Comparison of ENCODE assay signal across 21 cellular contexts in genomic region chrX:100939336-100939735, GRCh38. TPM values are rescaled to one million over a fixed set of nuclear protein-coding genes. Genes with fewer than 3 reads are reported as not detected.
A peak's percentile ranks its signal among the peaks of the same experiment; 100 is the strongest.
DNase-seq lines count a peak whose midpoint lies in the region; ATAC-seq and TF ChIP-seq lines count a peak whose summit lies in the region.
"Had no signal": no experiment of that assay in that cellular context is flagged by ENCODE, and none has a peak within 500 bp of the region (broad histone marks: within the 10 kb centered on the region; RNA-seq: fewer than 3 reads in every experiment).

No MANE protein-coding gene starts in this region.

- H3K79me2 ChIP-seq in OCI-LY7 (ENCODE audit: insufficient read depth, low read depth, low read length), result no peaks in the 10 kb centered on the region

- POLR2A ChIA-PET in OCI-LY7 (lab: Charles Lee), result interaction anchor here (0.5 to 2.8 kb wide), 4 partner anchors 8 to 34 kb away, joined by 3 to 11 read pairs (median 5); partner anchors contain the start of gene XKRX

- BruUV-seq in OCI-LY7 (replicated peaks; lab: Mats Ljungman, UMichigan), result no TSS peak

- no peaks in the 10 kb centered on the region for H3K36me3 Mint-ChIP-seq in activated naive CD4-positive, alpha-beta T cell treated with anti-CD3 and anti-CD28 coated beads for 36 hours (ENCODE audit: low read depth)
- no peaks in the 10 kb centered on the region for H3K36me3 Mint-ChIP-seq in activated naive CD4-positive, alpha-beta T cell treated with anti-CD3 and anti-CD28 coated beads, Interleukin-2, amount 10 ng/mL, durations not matched to agents 7 days and 5 days
- no peaks in the 10 kb centered on the region for H3K36me3 Mint-ChIP-seq in stimulated activated effector memory CD8-positive, alpha-beta T cell treated with anti-CD3 and anti-CD28 coated beads, Interleukin-12 subunit alpha, Interleukin-12 subunit beta, amount 100 ng/mL, for 72 hours

- H3K4me1 ChIP-seq in OCI-LY7 (ENCODE audit: insufficient read depth, low read length, poor library complexity, severe bottlenecking) (peaks cover 16% of the 10 kb centered on the region), foreskin keratinocyte (no peaks in the 10 kb centered on the region)
- H3K4me1 ChIP-seq: HAP-1 had no signal

- no peak overlapping the region for H3K4me3 ChIP-seq in OCI-LY7 (ENCODE audit: low read depth, low read length, poor library complexity, severe bottlenecking)
- H3K4me3 ChIP-seq: HAP-1, MG63 had no signal

- peak overlapping the region; percentile 76; the same call in 1 of the 2 replicates for H2AFZ ChIP-seq in OCI-LY7 (ENCODE audit: low read length)

- peak; percentile 42 for DNase-seq in activated naive CD4-positive, alpha-beta T cell treated with anti-CD3 and anti-CD28 coated beads for 36 hours
- DNase-seq in activated naive CD4-positive, alpha-beta T cell treated with anti-CD3 and anti-CD28 coated beads, Interleukin-2, amount 10 ng/mL, durations not matched to agents 7 days and 5 days, result no peak
- DNase-seq in DMS79 (lab: John Stamatoyannopoulos, UW) (peak; percentile 27), OCI-LY7 (ENCODE audit: low spot score) (peak; percentile 68), foreskin keratinocyte (peak in 1 of 2 donors; percentile 4), A172 (ENCODE audit: low spot score) (no peak)
- no peak for DNase-seq in stimulated activated effector memory CD8-positive, alpha-beta T cell treated with anti-CD3 and anti-CD28 coated beads, Interleukin-12 subunit alpha, Interleukin-12 subunit beta, amount 100 ng/mL, for 72 hours (ENCODE audit: low spot score in 2 of 2)
- DNase-seq: MG63, NCI-H1105 treated with DMSO at 0.1 percent for 48 hours, NCI-H187 treated with DMSO at 0.1 percent for 48 hours, NCI-H2171 treated with DMSO at 0.1 percent for 48 hours, NCI-H82, Right ventricle myocardium superior had no signal

- peak overlapping the region; percentile 48 for H3K4me2 ChIP-seq in OCI-LY7 (ENCODE audit: low read length)
- H3K4me2 ChIP-seq: KMS-11 had no signal

- H3K36me3 ChIP-seq in OCI-LY7 (ENCODE audit: insufficient read depth, low read length), result no peaks in the 10 kb centered on the region
- H3K36me3 ChIP-seq: HAP-1, MG63 had no signal

- ATAC-seq in foreskin keratinocyte (peak; percentile 36), GM19463 (IDR thresholded peaks at IDR 0.05; ENCODE audit: unreplicated experiment) (no peak)
- no peak for ATAC-seq in stimulated activated effector memory CD8-positive, alpha-beta T cell treated with anti-CD3 and anti-CD28 coated beads, Interleukin-12 subunit alpha, Interleukin-12 subunit beta, amount 100 ng/mL, for 72 hours
- ATAC-seq: HepG2, Panc1 had no signal

- H3K4me1 Mint-ChIP-seq in activated naive CD4-positive, alpha-beta T cell treated with anti-CD3 and anti-CD28 coated beads for 36 hours (ENCODE audit: low read depth), result peaks cover 13% of the 10 kb centered on the region
- H3K4me1 Mint-ChIP-seq in activated naive CD4-positive, alpha-beta T cell treated with anti-CD3 and anti-CD28 coated beads, Interleukin-2, amount 10 ng/mL, durations not matched to agents 7 days and 5 days, result peaks cover 6% of the 10 kb centered on the region
- no peaks in the 10 kb centered on the region for H3K4me1 Mint-ChIP-seq in stimulated activated effector memory CD8-positive, alpha-beta T cell treated with anti-CD3 and anti-CD28 coated beads, Interleukin-12 subunit alpha, Interleukin-12 subunit beta, amount 100 ng/mL, for 72 hours

- peak overlapping the region; percentile 49 for H3K27ac ChIP-seq in OCI-LY7 (ENCODE audit: low read depth, low read length, poor library complexity, severe bottlenecking)
- H3K27ac ChIP-seq in foreskin keratinocyte, result no peak overlapping the region
- H3K27ac ChIP-seq: KMS-11 had no signal

- H4K20me1 ChIP-seq in OCI-LY7 (ENCODE audit: insufficient read depth, low read length), result no peaks in the 10 kb centered on the region

- no peaks in the 10 kb centered on the region for H3K27me3 Mint-ChIP-seq in activated naive CD4-positive, alpha-beta T cell treated with anti-CD3 and anti-CD28 coated beads for 36 hours (ENCODE audit: low read depth)
- no peaks in the 10 kb centered on the region for H3K27me3 Mint-ChIP-seq in activated naive CD4-positive, alpha-beta T cell treated with anti-CD3 and anti-CD28 coated beads, Interleukin-2, amount 10 ng/mL, durations not matched to agents 7 days and 5 days

- no peaks in the 10 kb centered on the region for H3K9me2 ChIP-seq in OCI-LY7 (ENCODE audit: insufficient read depth, low read length)

- peak overlapping the region; percentile 63 for H3K27ac Mint-ChIP-seq in activated naive CD4-positive, alpha-beta T cell treated with anti-CD3 and anti-CD28 coated beads for 36 hours
- no peak overlapping the region for H3K27ac Mint-ChIP-seq in activated naive CD4-positive, alpha-beta T cell treated with anti-CD3 and anti-CD28 coated beads, Interleukin-2, amount 10 ng/mL, durations not matched to agents 7 days and 5 days
- no peak overlapping the region for H3K27ac Mint-ChIP-seq in stimulated activated effector memory CD8-positive, alpha-beta T cell treated with anti-CD3 and anti-CD28 coated beads, Interleukin-12 subunit alpha, Interleukin-12 subunit beta, amount 100 ng/mL, for 72 hours

- H3K9me3 ChIP-seq in OCI-LY7 (ENCODE audit: low read length), result no peaks in the 10 kb centered on the region
- H3K9me3 ChIP-seq: HAP-1, MG63 had no signal

- TF ChIP-seq CTCF in OCI-LY7 (conservative IDR thresholded peaks at IDR 0.05; ENCODE audit: low read length), result no peak
- TF ChIP-seq CTCF in foreskin keratinocyte (conservative IDR thresholded peaks at IDR 0.05), result no peak

- no peaks in the 10 kb centered on the region for H3K27me3 ChIP-seq in foreskin keratinocyte
- H3K27me3 ChIP-seq: MG63 had no signal

- intact Hi-C loops in activated naive CD4-positive, alpha-beta T cell treated with anti-CD3 and anti-CD28 coated beads for 36 hours (cut with micrococcal nuclease), result no loop called here
- intact Hi-C loops in OCI-LY7 (cut with micrococcal nuclease; ENCODE audit: unreplicated experiment), result no loop called here

- CTCF ChIA-PET in activated naive CD4-positive, alpha-beta T cell treated with anti-CD3 and anti-CD28 coated beads for 36 hours (lab: Charles Lee), result interaction anchor here (0.6 kb wide), 2 partner anchors 9 to 255 kb away, joined by 3 to 5 read pairs; no protein-coding TSS in a partner anchor
- CTCF ChIA-PET in activated naive CD4-positive, alpha-beta T cell treated with anti-CD3 and anti-CD28 coated beads, Interleukin-2, amount 10 ng/mL, durations not matched to agents 7 days and 5 days (lab: Charles Lee), result interaction anchor here (0.9 kb wide), 1 partner anchor 9 kb away, joined by 3 read pairs; no protein-coding TSS in a partner anchor
- CTCF ChIA-PET in OCI-LY7 (lab: Charles Lee; ENCODE audit: unreplicated experiment), result no interaction called here

- no peaks in the 10 kb centered on the region for H3K9me3 Mint-ChIP-seq in activated naive CD4-positive, alpha-beta T cell treated with anti-CD3 and anti-CD28 coated beads for 36 hours
- no peaks in the 10 kb centered on the region for H3K9me3 Mint-ChIP-seq in activated naive CD4-positive, alpha-beta T cell treated with anti-CD3 and anti-CD28 coated beads, Interleukin-2, amount 10 ng/mL, durations not matched to agents 7 days and 5 days
- H3K9me3 Mint-ChIP-seq in stimulated activated effector memory CD8-positive, alpha-beta T cell treated with anti-CD3 and anti-CD28 coated beads, Interleukin-12 subunit alpha, Interleukin-12 subunit beta, amount 100 ng/mL, for 72 hours, result no peaks in the 10 kb centered on the region
- H3K9me3 Mint-ChIP-seq: CD8-positive, alpha-beta memory T cell had no signal

- no peak overlapping the region for H3K4me3 Mint-ChIP-seq in activated naive CD4-positive, alpha-beta T cell treated with anti-CD3 and anti-CD28 coated beads for 36 hours
- no peak overlapping the region for H3K4me3 Mint-ChIP-seq in activated naive CD4-positive, alpha-beta T cell treated with anti-CD3 and anti-CD28 coated beads, Interleukin-2, amount 10 ng/mL, durations not matched to agents 7 days and 5 days
- no peak overlapping the region for H3K4me3 Mint-ChIP-seq in stimulated activated effector memory CD8-positive, alpha-beta T cell treated with anti-CD3 and anti-CD28 coated beads, Interleukin-12 subunit alpha, Interleukin-12 subunit beta, amount 100 ng/mL, for 72 hours
- H3K4me3 Mint-ChIP-seq: CD8-positive, alpha-beta memory T cell had no signal

RNA-seq across cellular contexts. Expression of gene XKRX, which starts 10.6 kb away (rescaled TPM):
- total RNA-seq in activated naive CD4-positive, alpha-beta T cell treated with anti-CD3 and anti-CD28 coated beads for 36 hours, result under 1 TPM; 0.64 to 0.72 TPM
- 5.8 and 6.4 TPM in 2 replicates for total RNA-seq in OCI-LY7 (2014; rRNA removed; shearing (Covaris generic))
- total RNA-seq in OCI-LY7 (2022), result 8.4 and 11.8 TPM in 2 replicates
- 0.07 and 0.14 TPM in 2 replicates for total RNA-seq in foreskin keratinocyte
- polyA plus RNA-seq in foreskin keratinocyte, result 0.03 and 0.06 TPM in 2 replicates
- not detected in 2 replicates for total RNA-seq in A172 (2014; rRNA removed; shearing (Covaris generic))
- total RNA-seq: CD8-positive, alpha-beta memory T cell; Daoy; HepG2; Right ventricle myocardium superior had no signal
- polyA plus RNA-seq: CD8-positive, alpha-beta memory T cell; HepG2 had no signal

RNA-seq across cellular contexts. Expression of gene ARL13A, which starts 30.2 kb away (rescaled TPM):
- total RNA-seq in activated naive CD4-positive, alpha-beta T cell treated with anti-CD3 and anti-CD28 coated beads for 36 hours, result not detected
- not detected in 2 replicates for total RNA-seq in OCI-LY7 (2014; rRNA removed; shearing (Covaris generic))
- not detected in 2 replicates for total RNA-seq in OCI-LY7 (2022)
- total RNA-seq in foreskin keratinocyte, result not detected in 2 replicates
- polyA plus RNA-seq in foreskin keratinocyte, result not detected in 2 replicates
- total RNA-seq in A172 (2014; rRNA removed; shearing (Covaris generic)), result not detected in 2 replicates
- total RNA-seq: CD8-positive, alpha-beta memory T cell; Daoy; HepG2; NCI-H460; Right ventricle myocardium superior had no signal
- polyA plus RNA-seq: CD8-positive, alpha-beta memory T cell; HepG2 had no signal

Comparison
In these comparisons a context has a peak if more than half of its experiments do, and no peak if none do; other contexts are left out.
1. DNase-seq: peak in activated naive CD4-positive, alpha-beta T cell treated with anti-CD3 and anti-CD28 coated beads for 36 hours (single experiment), DMS79 (single experiment) and OCI-LY7 (single experiment); none in activated naive CD4-positive, alpha-beta T cell treated with anti-CD3 and anti-CD28 coated beads, Interleukin-2, amount 10 ng/mL, durations not matched to agents 7 days and 5 days (single experiment), A172 (single experiment) and stimulated activated effector memory CD8-positive, alpha-beta T cell treated with anti-CD3 and anti-CD28 coated beads, Interleukin-12 subunit alpha, Interleukin-12 subunit beta, amount 100 ng/mL, for 72 hours (0 of 2).